In genomic region chr13:46210362-46211083, GRCh38 we compare ENCODE assay signal across 12 cellular contexts. TPM values are rescaled to one million over a fixed set of nuclear protein-coding genes. Genes with fewer than 3 reads are reported as not detected.
DNase-seq lines count a peak whose midpoint lies in the region; ATAC-seq, FAIRE-seq and TF ChIP-seq lines count a peak whose summit lies in the region.
"Had no signal": no experiment of that assay in that cellular context is flagged by ENCODE, and none has a peak within 500 bp of the region (broad histone marks: within the 10 kb centered on the region; RNA-seq: fewer than 3 reads in every experiment).

No MANE protein-coding gene starts in this region.

- POLR2A ChIA-PET in SK-N-SH (lab: Yijun Ruan, JAX) (no interaction called here), T-cell (lab: Charles Lee) (interaction anchor here (0.6 to 1.2 kb wide), 16 partner anchors 8 to 1925 kb away, joined by 3 to 10 read pairs (median 4); partner anchors contain the start of gene LCP1 (in 1 of the 2))

- H3K4me3 Mint-ChIP-seq in T-cell, result peak overlapping the region; percentile 89 to 96 (median 93)

- 87% methylated on average over 6 of the region's 6 CpGs for WGBS in SK-N-SH (ENCODE audit: low lambda C conversion rate)
- 76% methylated on average over 6 of the region's 6 CpGs for WGBS in esophagus muscularis mucosa
- WGBS in smooth muscle cell (ENCODE audit: low lambda C conversion rate), result 85% methylated on average over 6 of the region's 6 CpGs
- WGBS in pancreas, 2 donors, result 76 to 82% methylated on average over 6 of the region's 6 CpGs

- H3F3A ChIP-seq in SK-N-SH (replicated peaks; ENCODE audit: insufficient read depth) (no peaks in the 10 kb centered on the region), smooth muscle cell (ENCODE audit: low read depth) (no peaks in the 10 kb centered on the region)

- H3K36me3 ChIP-seq in SK-N-SH (replicated peaks in 1 of 2; ENCODE audit: control insufficient read depth in 1 of 2, insufficient read depth in 2 of 2, low read length in 1 of 2), result no peaks in the 10 kb centered on the region
- H3K36me3 ChIP-seq in esophagus muscularis mucosa, result no peaks in the 10 kb centered on the region
- H3K36me3 ChIP-seq in smooth muscle cell (ENCODE audit: low read depth), result no peaks in the 10 kb centered on the region
- no peaks in the 10 kb centered on the region for H3K36me3 ChIP-seq in pancreas

- ATAC-seq in SK-N-SH treated with all-trans-retinoic acid at 6 μM for 48 hours, result no peak
- no peak for ATAC-seq in T-cell (replicated peaks in 1 of 4)
- ATAC-seq in pancreas, result no peak
- no peak for ATAC-seq in left cardiac atrium

- TF ChIP-seq EP300 in SK-N-SH (IDR thresholded peaks at IDR 0.05; ENCODE audit: borderline replicate concordance in 1 of 2, low read depth in 1 of 2, low read length in 1 of 2) (no peak), esophagus muscularis mucosa (IDR thresholded peaks at IDR 0.05) (no peak)

- H2AFZ ChIP-seq in SK-N-SH (ENCODE audit: low read depth) (peak overlapping the region; percentile 96; the same call in 1 of the 2 replicates), smooth muscle cell (ENCODE audit: low read depth) (peak overlapping the region; percentile 99)

- H3K4me3 ChIP-seq in SK-N-SH (ENCODE audit: low read depth in 2 of 2, low read length in 1 of 2) (no peak overlapping the region), esophagus muscularis mucosa (peak overlapping the region in 3 of 4 donors; percentile 49 to 55 (median 55)), smooth muscle cell (peak overlapping the region; percentile 65), pancreas (no peak overlapping the region)
- H3K4me3 ChIP-seq: mucosa of descending colon had no signal

- peaks cover 0 to 10% of the 10 kb centered on the region in 2 experiments; a peak in 2 of 4 replicates for H3K4me1 ChIP-seq in SK-N-SH (ENCODE audit: control insufficient read depth in 1 of 2, insufficient read depth in 2 of 2, low read depth in 1 of 2, low read length in 1 of 2)
- H3K4me1 ChIP-seq in esophagus muscularis mucosa, result peaks cover 4 to 18% (median 16%) of the 10 kb centered on the region in 4 donors
- no peaks in the 10 kb centered on the region for H3K4me1 ChIP-seq in smooth muscle cell (ENCODE audit: low read depth)
- no peaks in the 10 kb centered on the region for H3K4me1 ChIP-seq in pancreas

- peak overlapping the region; percentile 93 to 96 for H3K27ac Mint-ChIP-seq in T-cell

- H3K4me1 Mint-ChIP-seq in T-cell, result peaks cover 29 to 35% (median 30%) of the 10 kb centered on the region in 3 donors

- no peak for TF ChIP-seq RAD21 in SK-N-SH (IDR thresholded peaks at IDR 0.05; ENCODE audit: low read length)

- no peaks in the 10 kb centered on the region for H3K79me2 ChIP-seq in SK-N-SH (ENCODE audit: insufficient read depth)
- H3K79me2 ChIP-seq in smooth muscle cell (ENCODE audit: low read depth), result no peaks in the 10 kb centered on the region

- H3K27me3 ChIP-seq in SK-N-SH (ENCODE audit: insufficient read depth), result no peaks in the 10 kb centered on the region
- no peaks in the 10 kb centered on the region for H3K27me3 ChIP-seq in esophagus muscularis mucosa
- H3K27me3 ChIP-seq in smooth muscle cell (ENCODE audit: low read depth), result no peaks in the 10 kb centered on the region
- H3K27me3 ChIP-seq in pancreas, result no peaks in the 10 kb centered on the region

- DNase-seq in SK-N-SH, result no peak
- DNase-seq in T-cell, result no peak
- DNase-seq in esophagus muscularis mucosa (ENCODE audit: extremely low spot score), result no peak
- no peak for DNase-seq in smooth muscle cell (lab: John Stamatoyannopoulos, UW; ENCODE audit: unreplicated experiment)
- no peak for DNase-seq in pancreas
- no peak for DNase-seq in DMS153 (lab: John Stamatoyannopoulos, UW)
- DNase-seq in left cardiac atrium, result no peak
- DNase-seq: ACHN, NCI-H146, Right ventricle myocardium superior had no signal

- H3K9me3 ChIP-seq in SK-N-SH, result no peaks in the 10 kb centered on the region
- no peaks in the 10 kb centered on the region for H3K9me3 ChIP-seq in esophagus muscularis mucosa
- no peaks in the 10 kb centered on the region for H3K9me3 ChIP-seq in smooth muscle cell (replicated peaks; ENCODE audit: low read depth)
- H3K9me3 ChIP-seq in pancreas, result no peaks in the 10 kb centered on the region
- H3K9me3 ChIP-seq: mucosa of descending colon had no signal

- no peaks in the 10 kb centered on the region for H3K9me2 ChIP-seq in SK-N-SH

- intact Hi-C loops in esophagus muscularis mucosa (cut with DNase I) (no loop called here), pancreas (cut with DNase I) (no loop called here), left cardiac atrium (cut with DNase I) (no loop called here)

- H3K4me2 ChIP-seq in SK-N-SH (peak overlapping the region; percentile 77; the same call in 1 of the 2 replicates), smooth muscle cell (peak overlapping the region; percentile 99)

- H3K9ac ChIP-seq in SK-N-SH, result no peak overlapping the region
- H3K9ac ChIP-seq in smooth muscle cell (ENCODE audit: low read depth), result no peak overlapping the region

- H3K9me3 Mint-ChIP-seq in T-cell, result no peaks in the 10 kb centered on the region

- TF ChIP-seq CTCF in SK-N-SH (IDR thresholded peaks at IDR 0.05), result no peak
- TF ChIP-seq CTCF in esophagus muscularis mucosa (IDR thresholded peaks at IDR 0.05), result no peak
- no peak for TF ChIP-seq CTCF in smooth muscle cell (IDR thresholded peaks at IDR 0.05; ENCODE audit: borderline replicate concordance, insufficient read depth, poor library complexity, severe bottlenecking)
- no peak for TF ChIP-seq CTCF in pancreas (IDR thresholded peaks at IDR 0.05)

- H3K27me3 Mint-ChIP-seq in T-cell, result no peaks in the 10 kb centered on the region

- H4K20me1 ChIP-seq in SK-N-SH (ENCODE audit: insufficient read depth) (no peaks in the 10 kb centered on the region), smooth muscle cell (ENCODE audit: low read depth) (no peaks in the 10 kb centered on the region)

- no peak for FAIRE-seq in pancreas (lab: Jason Lieb, UNC)

- no peaks in the 10 kb centered on the region for H3K36me3 Mint-ChIP-seq in T-cell

- CTCF ChIA-PET in SK-N-SH (lab: Yijun Ruan, JAX), result interaction anchor here (0.9 to 1.1 kb wide), 3 partner anchors 23 to 84 kb away, joined by 3 read pairs; no protein-coding TSS in a partner anchor
- CTCF ChIA-PET in T-cell (lab: Charles Lee), result interaction anchor here (0.9 to 2.2 kb wide), 14 partner anchors 8 to 111 kb away, joined by 3 to 23 read pairs (median 6); partner anchors contain the start of gene LCP1 (in 1 of the 2)

- no peak overlapping the region for H3K27ac ChIP-seq in SK-N-SH (ENCODE audit: low read depth in 2 of 2, low read length in 1 of 2)
- no peak overlapping the region for H3K27ac ChIP-seq in esophagus muscularis mucosa (replicated peaks in 1 of 4)
- no peak overlapping the region for H3K27ac ChIP-seq in smooth muscle cell (ENCODE audit: low read depth)
- H3K27ac ChIP-seq in pancreas, result no peak overlapping the region

- TF ChIP-seq POLR2A in esophagus muscularis mucosa (IDR thresholded peaks at IDR 0.05; ENCODE audit: low read depth), result no peak

TF ChIP-seq in SK-N-SH, 30 proteins besides CTCF, POLR2A, EP300 and RAD21:
- TF ChIP-seq, protein P1, sequence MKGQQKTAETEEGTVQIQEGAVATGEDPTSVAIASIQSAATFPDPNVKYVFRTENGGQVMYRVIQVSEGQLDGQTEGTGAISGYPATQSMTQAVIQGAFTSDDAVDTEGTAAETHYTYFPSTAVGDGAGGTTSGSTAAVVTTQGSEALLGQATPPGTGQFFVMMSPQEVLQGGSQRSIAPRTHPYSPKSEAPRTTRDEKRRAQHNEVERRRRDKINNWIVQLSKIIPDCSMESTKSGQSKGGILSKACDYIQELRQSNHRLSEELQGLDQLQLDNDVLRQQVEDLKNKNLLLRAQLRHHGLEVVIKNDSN (IDR thresholded peaks at IDR 0.05; ENCODE audit: borderline replicate concordance, low read depth), result no peak

TF ChIP-seq in SK-N-SH treated with all-trans-retinoic acid at 6 μM for 48 hours, 23 proteins besides CTCF, POLR2A, EP300 and RAD21 (continues in another document):
- TF ChIP-seq TCF4 (CRISPR knock-in tag; IDR thresholded peaks at IDR 0.05; ENCODE audit: borderline replicate concordance) (no peak), ARNTL (CRISPR knock-in tag; IDR thresholded peaks at IDR 0.05; ENCODE audit: borderline replicate concordance, low read depth) (no peak), ZFP30 (CRISPR knock-in tag; IDR thresholded peaks at IDR 0.05) (no peak), ESRRG (CRISPR knock-in tag; IDR thresholded peaks at IDR 0.05) (no peak), RARB (CRISPR knock-in tag; IDR thresholded peaks at IDR 0.05) (no peak)
- TF ChIP-seq, protein P2, sequence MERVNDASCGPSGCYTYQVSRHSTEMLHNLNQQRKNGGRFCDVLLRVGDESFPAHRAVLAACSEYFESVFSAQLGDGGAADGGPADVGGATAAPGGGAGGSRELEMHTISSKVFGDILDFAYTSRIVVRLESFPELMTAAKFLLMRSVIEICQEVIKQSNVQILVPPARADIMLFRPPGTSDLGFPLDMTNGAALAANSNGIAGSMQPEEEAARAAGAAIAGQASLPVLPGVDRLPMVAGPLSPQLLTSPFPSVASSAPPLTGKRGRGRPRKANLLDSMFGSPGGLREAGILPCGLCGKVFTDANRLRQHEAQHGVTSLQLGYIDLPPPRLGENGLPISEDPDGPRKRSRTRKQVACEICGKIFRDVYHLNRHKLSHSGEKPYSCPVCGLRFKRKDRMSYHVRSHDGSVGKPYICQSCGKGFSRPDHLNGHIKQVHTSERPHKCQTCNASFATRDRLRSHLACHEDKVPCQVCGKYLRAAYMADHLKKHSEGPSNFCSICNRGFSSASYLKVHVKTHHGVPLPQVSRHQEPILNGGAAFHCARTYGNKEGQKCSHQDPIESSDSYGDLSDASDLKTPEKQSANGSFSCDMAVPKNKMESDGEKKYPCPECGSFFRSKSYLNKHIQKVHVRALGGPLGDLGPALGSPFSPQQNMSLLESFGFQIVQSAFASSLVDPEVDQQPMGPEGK (CRISPR knock-in tag; IDR thresholded peaks at IDR 0.05; ENCODE audit: borderline replicate concordance), result no peak

RNA-seq across cellular contexts. Expression of gene LRRC63, which starts 1.2 kb away (rescaled TPM):
- polyA plus RNA-seq in SK-N-SH (2012; rRNA removed) (0.03 and 0.13 TPM in 2 replicates), smooth muscle cell (0.16 and 0.18 TPM in 2 replicates), pancreas (not detected)
- polyA plus RNA-seq in SK-N-SH (2012; cell fraction: cytosol; rRNA removed), result 0.05 and 0.08 TPM in 2 replicates
- polyA plus RNA-seq in SK-N-SH (2012; cell fraction: nucleus; rRNA removed), result 0.18 and 0.20 TPM in 2 replicates
- total RNA-seq in T-cell (under 1 TPM; 0.43 to 0.82 (median 0.54) TPM), esophagus muscularis mucosa (under 1 TPM in 1 of 4 donors, not detected in 3; 0.19 TPM), smooth muscle cell (0.09 TPM in 1 of 2 replicates, not detected in the other), pancreas (under 1 TPM in 2 of 6 donors, not detected in 4; 0.14 to 0.19 TPM), left cardiac atrium (under 1 TPM in 1 of 2 donors, not detected in 1; 0.15 TPM)
- total RNA-seq: mucosa of descending colon, Right ventricle myocardium superior had no signal

RNA-seq across cellular contexts. Expression of gene LCP1, which starts 28.5 kb away (rescaled TPM):
- polyA plus RNA-seq in SK-N-SH (2012; rRNA removed), result 0.03 and 0.06 TPM in 2 replicates
- polyA plus RNA-seq in SK-N-SH (2012; cell fraction: cytosol; rRNA removed), result 0.03 and 0.04 TPM in 2 replicates
- polyA plus RNA-seq in SK-N-SH (2012; cell fraction: nucleus; rRNA removed), result 0.02 and 0.07 TPM in 2 replicates
- total RNA-seq in T-cell, result 100 to 1,000 TPM; 338 to 574 (median 413) TPM
- total RNA-seq in esophagus muscularis mucosa, result 10 to 100 TPM; 11.9 to 54.7 (median 16.6) TPM
- total RNA-seq in smooth muscle cell, result 38.7 and 62.4 TPM in 2 replicates
- polyA plus RNA-seq in smooth muscle cell, result 7.6 and 29.1 TPM in 2 replicates
- 10 to 100 TPM in 3 of 6 donors, 1 to 10 TPM in 3; 2.0 to 38.3 (median 11.1) TPM for total RNA-seq in pancreas
- 1 to 10 TPM; 3.5 to 3.7 TPM for polyA plus RNA-seq in pancreas
- total RNA-seq in left cardiac atrium, result 10 to 100 TPM; 31.4 to 62.1 TPM

Comparison
In these comparisons a context has a peak if more than half of its experiments do, and no peak if none do; other contexts are left out.
1. H3K4me3 ChIP-seq: peak in esophagus muscularis mucosa (3 of 4) and smooth muscle cell (single experiment); none in SK-N-SH (0 of 2) and pancreas (0 of 4).